Comparison of ENCODE assay signal across 8 cellular contexts in the genomic region with DNA sequence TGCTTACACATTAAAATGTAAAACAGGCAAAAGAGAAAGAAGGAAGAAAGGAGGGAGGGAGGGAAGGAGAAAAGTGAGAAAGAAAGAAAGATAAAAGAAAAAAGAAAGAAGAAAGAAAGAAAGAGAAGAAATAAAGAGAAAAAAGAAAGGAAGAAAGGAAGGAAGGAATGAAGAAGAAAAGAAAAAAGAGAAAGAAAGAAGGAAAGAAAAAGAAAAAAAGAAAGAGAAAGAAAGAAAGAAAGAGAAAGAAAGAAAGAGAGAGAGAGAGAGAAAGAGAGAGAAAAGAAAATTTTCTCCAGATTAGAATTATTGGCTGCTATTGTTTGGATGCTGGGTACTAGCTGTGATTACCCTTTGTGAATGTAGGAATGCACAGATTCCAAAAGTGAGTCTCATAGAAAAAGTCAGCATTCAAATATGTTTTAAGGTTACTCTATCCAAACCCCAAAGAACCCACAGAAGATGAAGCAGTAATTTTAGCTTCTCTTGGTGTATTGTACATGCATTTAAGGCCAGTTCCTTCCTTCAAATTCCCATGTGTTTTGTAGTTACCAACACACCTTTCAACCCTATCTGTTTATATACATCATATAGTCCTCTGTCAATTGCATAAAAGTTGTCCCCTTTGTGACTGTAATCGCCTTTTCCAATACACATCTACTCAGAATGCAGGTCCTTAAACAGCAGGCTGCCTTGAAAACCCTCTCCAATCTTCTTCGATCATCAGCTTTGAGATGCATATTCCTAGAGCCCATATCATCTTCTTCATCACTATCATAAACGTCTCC. TPM values are rescaled to one million over a fixed set of nuclear protein-coding genes. Genes with fewer than 3 reads are reported as not detected.
A peak's percentile ranks its signal among the peaks of the same experiment; 100 is the strongest.
DNase-seq lines count a peak whose midpoint lies in the region; ATAC-seq, FAIRE-seq and TF ChIP-seq lines count a peak whose summit lies in the region.

No MANE protein-coding gene starts in this region.

- no peak for TF ChIP-seq CTCF in BE2C (IDR thresholded peaks at IDR 0.05; ENCODE audit: low read depth, low read length)
- no peak for TF ChIP-seq CTCF in foreskin fibroblast (IDR thresholded peaks at IDR 0.05; ENCODE audit: low read depth, low read length)
- TF ChIP-seq CTCF in retinal pigment epithelial cell (conservative IDR thresholded peaks at IDR 0.05; ENCODE audit: low read depth, low read length) = no peak

- no peak for TF ChIP-seq POLR2A in GM12892 (IDR thresholded peaks at IDR 0.05; ENCODE audit: low read depth, low read length)

- FAIRE-seq in GM12892 (lab: Jason Lieb, UNC) = no peak

- no peaks in the 10 kb centered on the region for H3K36me3 ChIP-seq in BE2C

- DNase-seq in BE2C = no peak
- peak; percentile 57 for DNase-seq in SW480 (ENCODE audit: low spot score)
- peak in 1 of 2 donors; percentile 66 for DNase-seq in foreskin fibroblast
- no peak for DNase-seq in retinal pigment epithelial cell (ENCODE audit: low read depth)
- no peak for DNase-seq in NAMALWA (ENCODE audit: low spot score)
- DNase-seq in activated CD4-positive, alpha-beta T cell treated with anti-CD3 and anti-CD28 coated beads, Interleukin-2, amount 50 U/mL, for 4 hours = no peak
- DNase-seq in GM12892 (ENCODE audit: insufficient read length) = no peak

- peaks cover 7% of the 10 kb centered on the region; the same call in 1 of the 2 replicates for H3K27me3 ChIP-seq in BE2C

- peak; percentile 3 for ATAC-seq in GM21528 (IDR thresholded peaks at IDR 0.05; ENCODE audit: low FRiP score, unreplicated experiment)

- H3K9me3 ChIP-seq in BE2C = no peaks in the 10 kb centered on the region

- H3K4me1 ChIP-seq in BE2C = no peaks in the 10 kb centered on the region

- H3K4me3 ChIP-seq in BE2C (ENCODE audit: low read depth, low read length) = peak overlapping the region; percentile 71
- peak overlapping the region; percentile 85 to 96 for H3K4me3 ChIP-seq in foreskin fibroblast (ENCODE audit: low read depth in 1 of 2, low read length in 2 of 2)
- H3K4me3 ChIP-seq in retinal pigment epithelial cell (ENCODE audit: low read length) = peak overlapping the region; percentile 86

RNA-seq across cellular contexts. Expression of gene FAM111A, which starts 0.8 kb away (rescaled TPM):
- polyA plus RNA-seq in BE2C (2012; ENCODE audit: insufficient read depth, insufficient read length, low read depth) = 0.31 TPM
- polyA plus RNA-seq in GM12892 (2012; ENCODE audit: missing spikeins) = 51.7 TPM

RNA-seq across cellular contexts. Expression of gene DTX4, which starts 30.1 kb away (rescaled TPM):
- 0.31 TPM for polyA plus RNA-seq in BE2C (2012; ENCODE audit: insufficient read depth, insufficient read length, low read depth)
- polyA plus RNA-seq in GM12892 (2012; ENCODE audit: missing spikeins) = 17.2 TPM

RNA-seq across cellular contexts. Expression of gene FAM111B, which starts 34.8 kb away (rescaled TPM):
- 0.26 TPM for polyA plus RNA-seq in BE2C (2012; ENCODE audit: insufficient read depth, insufficient read length, low read depth)
- 43.1 TPM for polyA plus RNA-seq in GM12892 (2012; ENCODE audit: missing spikeins)

RNA-seq across cellular contexts. Expression of gene GLYATL1B, which starts 55.8 kb away (rescaled TPM):
- polyA plus RNA-seq in BE2C (2012; ENCODE audit: insufficient read depth, insufficient read length, low read depth) = not detected
- polyA plus RNA-seq in GM12892 (2012; ENCODE audit: missing spikeins) = 1.0 TPM
